2 cellular contexts compared by ENCODE assay signal in the genomic region with DNA sequence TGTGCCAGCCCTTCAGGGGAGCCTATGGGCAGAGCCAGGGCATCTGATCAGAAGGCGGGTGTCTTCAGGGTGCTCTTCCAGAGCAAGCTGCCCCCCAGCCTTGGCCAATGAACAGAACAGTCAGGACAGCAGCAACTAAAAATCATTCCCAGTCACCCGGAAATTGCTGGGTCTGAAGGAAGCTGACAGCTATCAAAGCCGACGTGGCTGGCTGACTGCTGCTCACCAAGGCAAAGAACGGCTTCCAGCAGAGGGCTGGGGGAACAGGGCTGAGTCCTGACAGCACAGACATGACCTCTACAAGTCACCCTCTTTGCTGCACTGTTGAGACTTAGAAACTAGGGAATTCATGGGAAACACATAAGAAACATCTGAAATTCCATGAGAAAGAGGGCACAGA.
TF ChIP-seq lines count a peak whose summit lies in the region.

No MANE protein-coding gene starts in this region.

TF ChIP-seq in WTC11, 78 proteins besides CTCF, POLR2A, EP300 and RAD21 (continued from another document):
- TF ChIP-seq, protein P1, sequence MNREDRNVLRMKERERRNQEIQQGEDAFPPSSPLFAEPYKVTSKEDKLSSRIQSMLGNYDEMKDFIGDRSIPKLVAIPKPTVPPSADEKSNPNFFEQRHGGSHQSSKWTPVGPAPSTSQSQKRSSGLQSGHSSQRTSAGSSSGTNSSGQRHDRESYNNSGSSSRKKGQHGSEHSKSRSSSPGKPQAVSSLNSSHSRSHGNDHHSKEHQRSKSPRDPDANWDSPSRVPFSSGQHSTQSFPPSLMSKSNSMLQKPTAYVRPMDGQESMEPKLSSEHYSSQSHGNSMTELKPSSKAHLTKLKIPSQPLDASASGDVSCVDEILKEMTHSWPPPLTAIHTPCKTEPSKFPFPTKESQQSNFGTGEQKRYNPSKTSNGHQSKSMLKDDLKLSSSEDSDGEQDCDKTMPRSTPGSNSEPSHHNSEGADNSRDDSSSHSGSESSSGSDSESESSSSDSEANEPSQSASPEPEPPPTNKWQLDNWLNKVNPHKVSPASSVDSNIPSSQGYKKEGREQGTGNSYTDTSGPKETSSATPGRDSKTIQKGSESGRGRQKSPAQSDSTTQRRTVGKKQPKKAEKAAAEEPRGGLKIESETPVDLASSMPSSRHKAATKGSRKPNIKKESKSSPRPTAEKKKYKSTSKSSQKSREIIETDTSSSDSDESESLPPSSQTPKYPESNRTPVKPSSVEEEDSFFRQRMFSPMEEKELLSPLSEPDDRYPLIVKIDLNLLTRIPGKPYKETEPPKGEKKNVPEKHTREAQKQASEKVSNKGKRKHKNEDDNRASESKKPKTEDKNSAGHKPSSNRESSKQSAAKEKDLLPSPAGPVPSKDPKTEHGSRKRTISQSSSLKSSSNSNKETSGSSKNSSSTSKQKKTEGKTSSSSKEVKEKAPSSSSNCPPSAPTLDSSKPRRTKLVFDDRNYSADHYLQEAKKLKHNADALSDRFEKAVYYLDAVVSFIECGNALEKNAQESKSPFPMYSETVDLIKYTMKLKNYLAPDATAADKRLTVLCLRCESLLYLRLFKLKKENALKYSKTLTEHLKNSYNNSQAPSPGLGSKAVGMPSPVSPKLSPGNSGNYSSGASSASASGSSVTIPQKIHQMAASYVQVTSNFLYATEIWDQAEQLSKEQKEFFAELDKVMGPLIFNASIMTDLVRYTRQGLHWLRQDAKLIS (CRISPR knock-in tag; IDR thresholded peaks at IDR 0.05; ENCODE audit: borderline replicate concordance): no peak
- TF ChIP-seq, protein P2, sequence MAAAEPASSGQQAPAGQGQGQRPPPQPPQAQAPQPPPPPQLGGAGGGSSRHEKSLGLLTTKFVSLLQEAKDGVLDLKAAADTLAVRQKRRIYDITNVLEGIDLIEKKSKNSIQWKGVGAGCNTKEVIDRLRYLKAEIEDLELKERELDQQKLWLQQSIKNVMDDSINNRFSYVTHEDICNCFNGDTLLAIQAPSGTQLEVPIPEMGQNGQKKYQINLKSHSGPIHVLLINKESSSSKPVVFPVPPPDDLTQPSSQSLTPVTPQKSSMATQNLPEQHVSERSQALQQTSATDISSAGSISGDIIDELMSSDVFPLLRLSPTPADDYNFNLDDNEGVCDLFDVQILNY (CRISPR knock-in tag; IDR thresholded peaks at IDR 0.05): no peak
- TF ChIP-seq NR1H2 (CRISPR knock-in tag; IDR thresholded peaks at IDR 0.05): no peak
- TF ChIP-seq OVOL2 (CRISPR knock-in tag; IDR thresholded peaks at IDR 0.05; ENCODE audit: borderline replicate concordance): no peak
- TF ChIP-seq ELF4 (CRISPR knock-in tag; IDR thresholded peaks at IDR 0.05; ENCODE audit: low read depth): no peak
- TF ChIP-seq, protein P3, sequence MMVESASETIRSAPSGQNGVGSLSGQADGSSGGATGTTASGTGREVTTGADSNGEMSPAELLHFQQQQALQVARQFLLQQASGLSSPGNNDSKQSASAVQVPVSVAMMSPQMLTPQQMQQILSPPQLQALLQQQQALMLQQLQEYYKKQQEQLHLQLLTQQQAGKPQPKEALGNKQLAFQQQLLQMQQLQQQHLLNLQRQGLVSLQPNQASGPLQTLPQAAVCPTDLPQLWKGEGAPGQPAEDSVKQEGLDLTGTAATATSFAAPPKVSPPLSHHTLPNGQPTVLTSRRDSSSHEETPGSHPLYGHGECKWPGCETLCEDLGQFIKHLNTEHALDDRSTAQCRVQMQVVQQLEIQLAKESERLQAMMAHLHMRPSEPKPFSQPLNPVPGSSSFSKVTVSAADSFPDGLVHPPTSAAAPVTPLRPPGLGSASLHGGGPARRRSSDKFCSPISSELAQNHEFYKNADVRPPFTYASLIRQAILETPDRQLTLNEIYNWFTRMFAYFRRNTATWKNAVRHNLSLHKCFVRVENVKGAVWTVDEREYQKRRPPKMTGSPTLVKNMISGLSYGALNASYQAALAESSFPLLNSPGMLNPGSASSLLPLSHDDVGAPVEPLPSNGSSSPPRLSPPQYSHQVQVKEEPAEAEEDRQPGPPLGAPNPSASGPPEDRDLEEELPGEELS (CRISPR knock-in tag; IDR thresholded peaks at IDR 0.05): no peak
- TF ChIP-seq ZNF396 (CRISPR knock-in tag; IDR thresholded peaks at IDR 0.05; ENCODE audit: borderline replicate concordance): no peak
- TF ChIP-seq, protein P4, sequence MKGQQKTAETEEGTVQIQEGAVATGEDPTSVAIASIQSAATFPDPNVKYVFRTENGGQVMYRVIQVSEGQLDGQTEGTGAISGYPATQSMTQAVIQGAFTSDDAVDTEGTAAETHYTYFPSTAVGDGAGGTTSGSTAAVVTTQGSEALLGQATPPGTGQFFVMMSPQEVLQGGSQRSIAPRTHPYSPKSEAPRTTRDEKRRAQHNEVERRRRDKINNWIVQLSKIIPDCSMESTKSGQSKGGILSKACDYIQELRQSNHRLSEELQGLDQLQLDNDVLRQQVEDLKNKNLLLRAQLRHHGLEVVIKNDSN (CRISPR knock-in tag; IDR thresholded peaks at IDR 0.05): no peak
- TF ChIP-seq FOXJ3 (CRISPR knock-in tag; IDR thresholded peaks at IDR 0.05; ENCODE audit: borderline replicate concordance): no peak
- no peak for TF ChIP-seq RORB (CRISPR knock-in tag; IDR thresholded peaks at IDR 0.05)
- TF ChIP-seq NFE2L1 (CRISPR knock-in tag; IDR thresholded peaks at IDR 0.05): no peak
- no peak for TF ChIP-seq ZNF219 (CRISPR knock-in tag; IDR thresholded peaks at IDR 0.05; ENCODE audit: borderline replicate concordance)
- no peak for TF ChIP-seq MYBL2 (CRISPR knock-in tag; IDR thresholded peaks at IDR 0.05)

TF ChIP-seq in neural cell, 6 proteins besides CTCF, POLR2A, EP300 and RAD21 (continued from another document):
- TF ChIP-seq, protein P5, sequence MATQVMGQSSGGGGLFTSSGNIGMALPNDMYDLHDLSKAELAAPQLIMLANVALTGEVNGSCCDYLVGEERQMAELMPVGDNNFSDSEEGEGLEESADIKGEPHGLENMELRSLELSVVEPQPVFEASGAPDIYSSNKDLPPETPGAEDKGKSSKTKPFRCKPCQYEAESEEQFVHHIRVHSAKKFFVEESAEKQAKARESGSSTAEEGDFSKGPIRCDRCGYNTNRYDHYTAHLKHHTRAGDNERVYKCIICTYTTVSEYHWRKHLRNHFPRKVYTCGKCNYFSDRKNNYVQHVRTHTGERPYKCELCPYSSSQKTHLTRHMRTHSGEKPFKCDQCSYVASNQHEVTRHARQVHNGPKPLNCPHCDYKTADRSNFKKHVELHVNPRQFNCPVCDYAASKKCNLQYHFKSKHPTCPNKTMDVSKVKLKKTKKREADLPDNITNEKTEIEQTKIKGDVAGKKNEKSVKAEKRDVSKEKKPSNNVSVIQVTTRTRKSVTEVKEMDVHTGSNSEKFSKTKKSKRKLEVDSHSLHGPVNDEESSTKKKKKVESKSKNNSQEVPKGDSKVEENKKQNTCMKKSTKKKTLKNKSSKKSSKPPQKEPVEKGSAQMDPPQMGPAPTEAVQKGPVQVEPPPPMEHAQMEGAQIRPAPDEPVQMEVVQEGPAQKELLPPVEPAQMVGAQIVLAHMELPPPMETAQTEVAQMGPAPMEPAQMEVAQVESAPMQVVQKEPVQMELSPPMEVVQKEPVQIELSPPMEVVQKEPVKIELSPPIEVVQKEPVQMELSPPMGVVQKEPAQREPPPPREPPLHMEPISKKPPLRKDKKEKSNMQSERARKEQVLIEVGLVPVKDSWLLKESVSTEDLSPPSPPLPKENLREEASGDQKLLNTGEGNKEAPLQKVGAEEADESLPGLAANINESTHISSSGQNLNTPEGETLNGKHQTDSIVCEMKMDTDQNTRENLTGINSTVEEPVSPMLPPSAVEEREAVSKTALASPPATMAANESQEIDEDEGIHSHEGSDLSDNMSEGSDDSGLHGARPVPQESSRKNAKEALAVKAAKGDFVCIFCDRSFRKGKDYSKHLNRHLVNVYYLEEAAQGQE (IDR thresholded peaks at IDR 0.05; ENCODE audit: borderline replicate concordance): no peak
